Comparison of ENCODE assay signal across 1 cellular context in genomic region chr11:10688401-10688800, GRCh38.
TF ChIP-seq lines count a peak whose summit lies in the region.

No MANE protein-coding gene starts in this region.

TF ChIP-seq in IMR-90, 13 proteins besides CTCF, POLR2A, EP300 and RAD21 (continued from another document):
- TF ChIP-seq BHLHE40 (IDR thresholded peaks at IDR 0.05; ENCODE audit: low read depth, low read length) (no peak), CEBPB (IDR thresholded peaks at IDR 0.05; ENCODE audit: low read depth, low read length) (no peak), RCOR1 (IDR thresholded peaks at IDR 0.05; ENCODE audit: insufficient replicate concordance, low read length) (no peak), SMC3 (IDR thresholded peaks at IDR 0.05; ENCODE audit: low read depth, low read length) (no peak)
